3 cellular contexts compared by ENCODE assay signal in genomic region chr12:132295101-132295526, GRCh38.
TF ChIP-seq lines count a peak whose summit lies in the region.

No MANE protein-coding gene starts in this region.

TF ChIP-seq in HEK293, 187 proteins besides CTCF, POLR2A, EP300 and RAD21:
- TF ChIP-seq ZNF280C (tag by site-specific recombination; IDR thresholded peaks at IDR 0.05) (no peak), ZNF513 (tag by site-specific recombination; IDR thresholded peaks at IDR 0.05) (no peak), BCL11A (tag by site-specific recombination; IDR thresholded peaks at IDR 0.05; ENCODE audit: low read depth) (no peak), ZNF366 (tag by site-specific recombination; conservative IDR thresholded peaks at IDR 0.05) (no peak), ATF2 (tag by site-specific recombination; IDR thresholded peaks at IDR 0.05; ENCODE audit: low read depth) (peak; percentile 52; the same call in 1 of the 2 replicates), ZNF529 (tag by site-specific recombination; IDR thresholded peaks at IDR 0.05; ENCODE audit: insufficient replicate concordance) (no peak)

TF ChIP-seq in K562, 482 proteins besides CTCF, POLR2A, EP300 and RAD21:
- TF ChIP-seq GATAD2B (IDR thresholded peaks at IDR 0.05; ENCODE audit: borderline replicate concordance), result no peak
- TF ChIP-seq ATF3 (IDR thresholded peaks at IDR 0.05), result peak; percentile 20; the same call in 1 of the 2 replicates
- TF ChIP-seq ATF3 (CRISPR knock-in tag; conservative IDR thresholded peaks at IDR 0.05), result no peak

TF ChIP-seq in HepG2, 621 proteins besides CTCF, POLR2A, EP300 and RAD21:
- TF ChIP-seq CREB1 (IDR thresholded peaks at IDR 0.05) (peak; percentile 93), CREB1 (CRISPR knock-in tag; IDR thresholded peaks at IDR 0.05) (no peak), ZNF362 (CRISPR knock-in tag; IDR thresholded peaks at IDR 0.05; ENCODE audit: borderline replicate concordance) (no peak), ZNF703 (CRISPR knock-in tag; IDR thresholded peaks at IDR 0.05; ENCODE audit: borderline replicate concordance) (no peak), NFKBIZ (CRISPR knock-in tag; IDR thresholded peaks at IDR 0.05) (no peak), ATF7 (IDR thresholded peaks at IDR 0.05) (peak; percentile 92), ATF7 (CRISPR knock-in tag; IDR thresholded peaks at IDR 0.05) (no peak), DMTF1 (CRISPR knock-in tag; IDR thresholded peaks at IDR 0.05) (no peak), MED13 (CRISPR knock-in tag; IDR thresholded peaks at IDR 0.05) (no peak)
TF ChIP-seq in HepG2: peak in this region for 2.
